ENCODE assay signal across 8 cellular contexts in genomic region chr3:196317702-196318467, GRCh38. TPM values are rescaled to one million over a fixed set of nuclear protein-coding genes. Genes with fewer than 3 reads are reported as not detected.
DNase-seq lines count a peak whose midpoint lies in the region; ATAC-seq and TF ChIP-seq lines count a peak whose summit lies in the region.

Gene DYNLT2B, minus strand, starts transcription at chr3:196318240. Its CDS starts 88 bp downstream, at chr3:196318152.

- H3K36me3 ChIP-seq in ES-I3 (ENCODE audit: insufficient read depth, low read length) (no peaks in the 10 kb centered on the region), H7 (replicated peaks; ENCODE audit: control insufficient read depth, insufficient read depth, low read length) (no peaks in the 10 kb centered on the region), MG63 (peaks cover 11% of the 10 kb centered on the region), neuronal stem cell (replicated peaks in 1 of 2; ENCODE audit: control insufficient read depth in 2 of 2, insufficient read depth in 2 of 2, low read length in 2 of 2) (peaks cover 5 to 23% of the 10 kb centered on the region in 2 donors), subcutaneous abdominal adipose tissue (ENCODE audit: control insufficient read depth in 5 of 5, insufficient read depth in 5 of 5, low read length in 5 of 5) (peaks cover 0 to 2% (median 0%) of the 10 kb centered on the region in 5 donors)

- H3K27me3 ChIP-seq in H7 (ENCODE audit: control insufficient read depth, insufficient read depth, low read length) (no peaks in the 10 kb centered on the region), MG63 (no peaks in the 10 kb centered on the region), foreskin keratinocyte (no peaks in the 10 kb centered on the region), neuronal stem cell (ENCODE audit: control insufficient read depth in 3 of 3, insufficient read depth in 3 of 3, low read depth in 1 of 3, low read length in 3 of 3) (no peaks in the 10 kb centered on the region), subcutaneous abdominal adipose tissue (ENCODE audit: control insufficient read depth in 5 of 5, insufficient read depth in 4 of 5, low read length in 5 of 5) (no peaks in the 10 kb centered on the region)

- H3K23ac ChIP-seq in neuronal stem cell (ENCODE audit: low read depth, low read length, poor library complexity), result peak within 1 kb of the TSS; percentile 3

- H3K14ac ChIP-seq in neuronal stem cell (ENCODE audit: low read length), result peak within 1 kb of the TSS; percentile 99

- peak within 1 kb of the TSS; percentile 81 for H4K91ac ChIP-seq in neuronal stem cell (ENCODE audit: low read depth, low read length, poor library complexity)

- H3K79me1 ChIP-seq in neuronal stem cell (ENCODE audit: low read depth, low read length), result peaks cover 3% of the 10 kb centered on the region

- no peak within 1 kb of the TSS for H2BK120ac ChIP-seq in neuronal stem cell (ENCODE audit: low read depth, low read length)

- no peak within 1 kb of the TSS for H4K8ac ChIP-seq in neuronal stem cell (ENCODE audit: low read depth, low read length)

- H3K4me1 ChIP-seq in ES-I3 (ENCODE audit: insufficient read depth, low read length), result no peaks in the 10 kb centered on the region
- peaks cover 26% of the 10 kb centered on the region for H3K4me1 ChIP-seq in foreskin keratinocyte
- H3K4me1 ChIP-seq in neuronal stem cell (ENCODE audit: control insufficient read depth in 2 of 2, insufficient read depth in 1 of 2, low read depth in 1 of 2, low read length in 2 of 2), result no peaks in the 10 kb centered on the region
- H3K4me1 ChIP-seq in subcutaneous abdominal adipose tissue (ENCODE audit: control insufficient read depth in 5 of 5, insufficient read depth in 5 of 5, low read length in 5 of 5), result peaks cover 0 to 13% (median 2%) of the 10 kb centered on the region in 5 donors

- H2BK12ac ChIP-seq in neuronal stem cell (ENCODE audit: low read length), result no peak within 1 kb of the TSS

- H3K9ac ChIP-seq in ES-I3 (ENCODE audit: low read depth, low read length) (peak within 1 kb of the TSS; percentile 97), neuronal stem cell (ENCODE audit: low read depth, low read length, poor library complexity) (peak within 1 kb of the TSS; percentile 83), subcutaneous abdominal adipose tissue (ENCODE audit: low read length in 5 of 5) (peak within 1 kb of the TSS; percentile 48 to 91 (median 74))

- TF ChIP-seq CTCF in foreskin keratinocyte (conservative IDR thresholded peaks at IDR 0.05), result peak; percentile 45

- peak within 1 kb of the TSS; percentile 100 for H2AFZ ChIP-seq in neuronal stem cell (ENCODE audit: low read length)

- peak within 1 kb of the TSS; percentile 84 for H2AK5ac ChIP-seq in neuronal stem cell (ENCODE audit: low read depth, low read length)

- peak within 1 kb of the TSS; percentile 1 for H2BK5ac ChIP-seq in neuronal stem cell (ENCODE audit: low read length)

- H3K18ac ChIP-seq in neuronal stem cell (ENCODE audit: low read length), result peak within 1 kb of the TSS; percentile 78

- DNase-seq in H7 (peak; percentile 99), MG63 (peak; percentile 95), SIG-M5 (lab: John Stamatoyannopoulos, UW) (peak; percentile 35), activated gamma-delta T cell treated with Interleukin-2 at 50 U/mL for 16 hours (peak; percentile 83), foreskin keratinocyte (peak; percentile 68 to 84), neuronal stem cell (ENCODE audit: low spot score) (peak; percentile 88)

- peak within 1 kb of the TSS; percentile 6 for H3K4ac ChIP-seq in neuronal stem cell (ENCODE audit: low read length)

- peak; percentile 80 for ATAC-seq in foreskin keratinocyte

- H3K27ac ChIP-seq in foreskin keratinocyte, result peak within 1 kb of the TSS; percentile 95
- H3K27ac ChIP-seq in neuronal stem cell (replicated peaks; ENCODE audit: low read length), result peak within 1 kb of the TSS; percentile 64
- peak within 1 kb of the TSS; percentile 78 for H3K27ac ChIP-seq in subcutaneous abdominal adipose tissue (ENCODE audit: low read depth, low read length)

- no peak within 1 kb of the TSS for H2BK15ac ChIP-seq in neuronal stem cell (ENCODE audit: low read length)

- H3K4me3 ChIP-seq in H7 (ENCODE audit: insufficient read depth, low read depth, low read length) (peak within 1 kb of the TSS; percentile 89), MG63 (peak within 1 kb of the TSS; percentile 77), neuronal stem cell (ENCODE audit: low read length in 2 of 2) (peak within 1 kb of the TSS; percentile 85 to 98), subcutaneous abdominal adipose tissue (ENCODE audit: low read depth in 1 of 5, low read length in 5 of 5) (peak within 1 kb of the TSS; percentile 58 to 95 (median 88))

- WGBS in neuronal stem cell (ENCODE audit: extremely low coverage in 2 of 2, insufficient read length in 2 of 2, insufficient replicate concordance in 1 of 2), 2 donors, result no CpG with 5 or more reads among the region's 90 CpGs

- H3K9me3 ChIP-seq in ES-I3 (ENCODE audit: control insufficient read depth, insufficient read depth, low read length) (no peaks in the 10 kb centered on the region), MG63 (no peaks in the 10 kb centered on the region), neuronal stem cell (replicated peaks in 1 of 2; ENCODE audit: control insufficient read depth in 2 of 2, insufficient read depth in 1 of 2, low read depth in 1 of 2, low read length in 2 of 2) (peaks cover 0 to 2% of the 10 kb centered on the region in 2 donors), subcutaneous abdominal adipose tissue (ENCODE audit: control insufficient read depth in 5 of 5, low read length in 5 of 5) (no peaks in the 10 kb centered on the region)

- H3K4me2 ChIP-seq in neuronal stem cell (ENCODE audit: insufficient read depth, low read length, poor library complexity, severe bottlenecking), result peak within 1 kb of the TSS; percentile 83

RNA-seq across cellular contexts. Expression of gene DYNLT2B, which starts in this region (rescaled TPM):
- 5.8 and 11.3 TPM in 2 replicates for total RNA-seq in H7 (2014; rRNA removed; shearing (Covaris generic))
- 15.4 and 34.3 TPM in 2 replicates for total RNA-seq in MG63 (2014; rRNA removed; shearing (Covaris generic); ENCODE audit: low replicate concordance)
- 34.8 and 40.8 TPM in 2 replicates for total RNA-seq in foreskin keratinocyte
- polyA plus RNA-seq in foreskin keratinocyte, result 55.6 and 62.4 TPM in 2 replicates
- 94.4 TPM for polyA plus RNA-seq in neuronal stem cell (2013, experiment 1 of 2)
- polyA plus RNA-seq in neuronal stem cell (2013, experiment 2 of 2), result 92.9 TPM

Comparison
In these comparisons a context has a peak if more than half of its experiments do, and no peak if none do; other contexts are left out.
1. Peak in every context shown above with its lines: DNase-seq, ATAC-seq, H3K4me3 ChIP-seq and H3K27ac ChIP-seq.
2. DNase-seq: peak in every context shown above with its lines; median percentile 99 in H7; 95 in MG63; 88 in neuronal stem cell; 83 in activated gamma-delta T cell treated with Interleukin-2 at 50 U/mL for 16 hours; 76 in foreskin keratinocyte; 35 in SIG-M5.